8 cellular contexts compared by ENCODE assay signal in the genomic region with DNA sequence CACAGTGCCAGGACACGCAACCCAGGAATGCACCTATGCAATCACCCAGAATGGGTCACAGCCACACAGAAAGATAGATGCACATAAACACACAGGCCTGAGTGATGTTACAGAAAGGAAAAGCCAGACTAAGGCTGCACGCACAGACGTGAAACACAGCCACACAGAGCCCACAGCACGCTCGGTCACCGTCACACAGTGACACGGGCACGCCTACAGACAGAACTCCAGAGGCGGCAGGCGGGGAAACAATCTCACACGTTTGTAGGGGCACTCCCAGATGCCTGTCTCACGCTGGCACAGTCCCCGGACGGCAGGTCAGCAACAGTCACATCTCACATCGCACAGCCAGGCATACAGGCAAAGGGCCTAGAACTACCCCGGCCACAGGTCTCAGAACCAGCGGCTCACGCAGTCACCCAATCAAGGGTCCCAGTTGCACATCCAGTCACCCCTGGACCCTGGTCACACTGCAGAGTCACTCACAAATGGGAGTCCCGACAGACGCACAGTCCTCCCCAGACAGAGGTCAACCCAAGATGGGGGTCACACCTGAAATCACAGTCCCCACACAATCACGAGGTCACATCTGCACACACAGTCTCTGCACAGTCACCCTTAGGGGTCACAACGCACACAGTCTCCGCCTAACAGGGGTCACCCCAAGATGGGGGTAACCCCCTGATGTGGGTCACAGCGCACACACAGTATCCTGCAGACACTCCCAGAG. TPM values are rescaled to one million over a fixed set of nuclear protein-coding genes. Genes with fewer than 3 reads are reported as not detected.
DNase-seq lines count a peak whose midpoint lies in the region; ATAC-seq, FAIRE-seq and TF ChIP-seq lines count a peak whose summit lies in the region.

No MANE protein-coding gene starts in this region.

- H3K4me3 ChIP-seq in choroid plexus epithelial cell (ENCODE audit: low read depth, low read length) (peak overlapping the region; percentile 95), lower lobe of right lung (peak overlapping the region; percentile 85)

- peaks cover 7% of the 10 kb centered on the region for H3K36me3 ChIP-seq in lower lobe of right lung

- peak; percentile 21 for ATAC-seq in GM21367 (IDR thresholded peaks at IDR 0.05; ENCODE audit: unreplicated experiment)
- ATAC-seq in lower lobe of right lung = peak; percentile 58 to 60

- DNase-seq in HTR-8/SVneo (ENCODE audit: insufficient read length, low spot score) (no peak), choroid plexus epithelial cell (ENCODE audit: low read depth) (peak; percentile 68), lower lobe of right lung (peak; percentile 85), NCI-H1694 (lab: John Stamatoyannopoulos, UW) (no peak)
- DNase-seq in activated CD4-positive, alpha-beta T cell treated with anti-CD3 and anti-CD28 coated beads for 24 hours (ENCODE audit: low read depth in 2 of 2) = peak; percentile 28 to 51
- peak; percentile 36 to 50 (median 46) for DNase-seq in stimulated activated CD4-positive, alpha-beta T cell treated with anti-CD3 and anti-CD28 coated beads, TNF-alpha, amount 100 ng/mL, for 48 hours (ENCODE audit: low read depth in 3 of 3)

- TF ChIP-seq CTCF in C4-2B (conservative IDR thresholded peaks at IDR 0.05) (no peak), choroid plexus epithelial cell (conservative IDR thresholded peaks at IDR 0.05; ENCODE audit: low read depth, low read length) (no peak), lower lobe of right lung (IDR thresholded peaks at IDR 0.05) (no peak)

- intact Hi-C loops in lower lobe of right lung (cut with DNase I) = no loop called here

- no peaks in the 10 kb centered on the region for H3K27me3 ChIP-seq in lower lobe of right lung (ENCODE audit: low read depth)

- H3K4me1 ChIP-seq in lower lobe of right lung = peaks cover 79% of the 10 kb centered on the region

- H3K9me3 ChIP-seq in lower lobe of right lung = no peaks in the 10 kb centered on the region

- peak overlapping the region; percentile 95 for H3K27ac ChIP-seq in C4-2B
- H3K27ac ChIP-seq in lower lobe of right lung = peak overlapping the region; percentile 95

- peak; percentile 49 for FAIRE-seq in HTR-8/SVneo (lab: Jason Lieb, UNC)

RNA-seq across cellular contexts. Expression of a gene that starts 0.8 kb away (rescaled TPM):
- total RNA-seq in lower lobe of right lung = 45.6 TPM

RNA-seq across cellular contexts. Expression of a gene that starts 23.3 kb away (rescaled TPM):
- not detected for total RNA-seq in lower lobe of right lung

Comparison
In these comparisons a context has a peak if more than half of its experiments do, and no peak if none do; other contexts are left out.
1. DNase-seq: peak in activated CD4-positive, alpha-beta T cell treated with anti-CD3 and anti-CD28 coated beads for 24 hours (2 of 2), choroid plexus epithelial cell (single experiment), lower lobe of right lung (single experiment) and stimulated activated CD4-positive, alpha-beta T cell treated with anti-CD3 and anti-CD28 coated beads, TNF-alpha, amount 100 ng/mL, for 48 hours (3 of 3); none in HTR-8/SVneo (single experiment) and NCI-H1694 (single experiment).